In the genomic region with DNA sequence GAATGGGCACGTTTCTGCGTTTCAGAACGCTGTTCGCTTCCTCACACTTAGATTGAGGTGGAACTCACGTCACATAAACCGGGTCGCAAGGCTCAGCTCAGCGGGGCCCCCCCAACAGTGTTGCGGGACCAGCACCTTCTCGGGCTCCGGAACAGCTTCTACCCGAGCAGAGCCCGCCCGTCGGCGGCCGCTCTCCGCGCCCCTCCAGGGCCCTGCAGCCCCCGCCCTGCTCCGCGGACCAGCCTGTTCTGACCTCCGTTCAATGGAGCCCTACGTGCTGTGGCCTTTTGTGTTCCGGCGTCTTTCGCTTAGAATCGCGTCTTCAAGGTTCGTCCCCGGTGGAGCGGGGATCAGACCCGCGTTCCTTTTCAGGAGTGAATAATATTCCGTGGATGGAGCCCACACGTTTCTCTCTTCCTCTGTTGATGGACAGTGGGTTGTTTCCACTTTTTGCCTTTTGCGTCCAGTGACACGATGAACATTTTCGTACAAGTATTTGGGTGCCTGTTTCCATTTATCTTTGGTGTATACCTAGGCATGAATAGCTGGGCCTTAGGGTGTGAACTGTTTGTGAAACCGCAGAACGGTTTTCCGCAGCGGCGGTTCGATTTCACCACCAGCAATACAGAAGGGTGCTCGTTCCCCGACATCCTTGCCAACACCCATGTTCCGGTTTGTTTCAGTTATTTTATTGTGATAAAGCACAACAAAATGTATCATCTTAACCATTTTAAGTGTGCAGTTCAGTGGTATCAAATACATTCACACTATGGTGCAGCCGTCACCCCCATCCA, we compare ENCODE assay signal across 1 cellular context.
TF ChIP-seq lines count a peak whose summit lies in the region.

No MANE protein-coding gene starts in this region.

TF ChIP-seq in endothelial cell of umbilical vein, 7 proteins besides CTCF, POLR2A, EP300 and RAD21:
- TF ChIP-seq EZH2 (IDR thresholded peaks at IDR 0.05; ENCODE audit: borderline replicate concordance, low read depth, low read length, severe bottlenecking) = peak; percentile 86
- TF ChIP-seq FOS (IDR thresholded peaks at IDR 0.05; ENCODE audit: borderline replicate concordance, insufficient read depth, low read length) = no peak
